22 cellular contexts compared by ENCODE assay signal in the genomic region with DNA sequence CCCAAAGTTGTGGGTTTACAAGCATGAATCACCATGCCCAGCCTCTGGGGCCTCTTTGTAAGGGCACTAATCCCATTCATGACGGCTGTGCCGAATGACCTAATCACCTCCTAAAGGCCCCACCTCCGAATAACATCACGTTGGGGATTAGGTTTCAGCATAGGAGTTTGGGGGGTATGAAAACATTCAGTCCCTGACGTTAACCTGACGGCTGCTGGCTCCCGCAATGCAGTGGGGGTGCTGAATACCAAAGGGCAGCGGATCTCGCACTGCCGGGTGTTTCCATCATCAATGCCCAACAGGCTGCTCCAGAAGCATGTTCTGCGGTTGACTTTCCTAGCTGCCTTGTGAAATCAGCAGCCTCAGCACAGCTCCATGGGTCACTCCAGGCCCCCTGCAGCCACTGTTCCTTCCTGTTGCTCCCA.
DNase-seq lines count a peak whose midpoint lies in the region; ATAC-seq and TF ChIP-seq lines count a peak whose summit lies in the region.
"Had no signal": no experiment of that assay in that cellular context is flagged by ENCODE, and none has a peak within 500 bp of the region (broad histone marks: within the 10 kb centered on the region; RNA-seq: fewer than 3 reads in every experiment).

No MANE protein-coding gene starts in this region.

- no peak overlapping the region for H3K9ac ChIP-seq in endodermal cell (ENCODE audit: extremely low read depth, low read length, poor library complexity, severe bottlenecking)

- H3K4me1 Mint-ChIP-seq in endodermal cell: no peaks in the 10 kb centered on the region
- H3K4me1 Mint-ChIP-seq: activated naive CD4-positive, alpha-beta T cell treated with anti-CD3 and anti-CD28 coated beads, Interleukin-2, amount 50 U/mL, for 24 hours; CD14-positive monocyte had no signal

- H3K27ac ChIP-seq in endodermal cell (ENCODE audit: low read depth, low read length): no peak overlapping the region
- no peak overlapping the region for H3K27ac ChIP-seq in substantia nigra (ENCODE audit: low read depth, low read length, poor library complexity, severe bottlenecking)
- H3K27ac ChIP-seq: right atrium auricular region, RWPE1 had no signal

- no peaks in the 10 kb centered on the region for H3K36me3 Mint-ChIP-seq in endodermal cell (ENCODE audit: low read depth)
- H3K36me3 Mint-ChIP-seq: activated naive CD4-positive, alpha-beta T cell treated with anti-CD3 and anti-CD28 coated beads, Interleukin-2, amount 50 U/mL, for 24 hours; CD14-positive monocyte had no signal

- peak; percentile 55 for DNase-seq in ELR (ENCODE audit: low read depth)
- peak; percentile 75 for DNase-seq in NCI-H82 (lab: John Stamatoyannopoulos, UW)
- DNase-seq in endodermal cell: peak; percentile 78
- peak; percentile 45 for DNase-seq in renal cortical epithelial cell (ENCODE audit: low read depth)
- no peak for DNase-seq in OCI-M1 (lab: John Stamatoyannopoulos, UW)
- no peak for DNase-seq in hepatic stellate cell (ENCODE audit: low spot score)
- no peak for DNase-seq in substantia nigra (lab: John Stamatoyannopoulos, UW)
- DNase-seq: GF-D8; hippocampal formation; Karpas-422; kidney; NCI-H2107; NCI-H510A; occipital lobe; stimulated activated CD8-positive, alpha-beta memory T cell treated with anti-CD3 and anti-CD28 coated beads, Interleukin-4, amount 100 ng/mL, for 48 hours had no signal

- no peaks in the 10 kb centered on the region for H3K27me3 Mint-ChIP-seq in endodermal cell (ENCODE audit: insufficient read depth)
- H3K27me3 Mint-ChIP-seq: activated naive CD4-positive, alpha-beta T cell treated with anti-CD3 and anti-CD28 coated beads, Interleukin-2, amount 50 U/mL, for 24 hours had no signal

- H3K36me3 ChIP-seq in endodermal cell (ENCODE audit: control insufficient read depth, insufficient read depth, low read length): no peaks in the 10 kb centered on the region
- H3K36me3 ChIP-seq: right atrium auricular region had no signal

- no peaks in the 10 kb centered on the region for H3K27me3 ChIP-seq in endodermal cell (ENCODE audit: control insufficient read depth, insufficient read depth, low read length, poor library complexity, severe bottlenecking)
- H3K27me3 ChIP-seq: right atrium auricular region had no signal

- no peak for TF ChIP-seq CTCF in endodermal cell (conservative IDR thresholded peaks at IDR 0.05)

- H3K9me3 Mint-ChIP-seq in endodermal cell: peaks cover 9% of the 10 kb centered on the region
- H3K9me3 Mint-ChIP-seq: activated T-helper 1 cell treated with anti-CD3 and anti-CD28 coated beads, Interleukin-12 subunit alpha, Interleukin-12 subunit beta, Interleukin-2, Interleukin-4 antibody, amounts not matched to agents 30 ng/mL and 10 ng/mL and 1 ng/mL, durations not matched to agents 14 hours and 24 hours and 36 hours had no signal

- no peaks in the 10 kb centered on the region for H3K4me1 ChIP-seq in endodermal cell (ENCODE audit: control insufficient read depth, insufficient read depth, low read length)
- H3K4me1 ChIP-seq: right atrium auricular region had no signal

- H3K27ac Mint-ChIP-seq in endodermal cell: no peak overlapping the region
- H3K27ac Mint-ChIP-seq: activated naive CD4-positive, alpha-beta T cell treated with anti-CD3 and anti-CD28 coated beads, Interleukin-2, amount 50 U/mL, for 24 hours; activated T-helper 1 cell treated with anti-CD3 and anti-CD28 coated beads, Interleukin-12 subunit alpha, Interleukin-12 subunit beta, Interleukin-2, Interleukin-4 antibody, amounts not matched to agents 30 ng/mL and 10 ng/mL and 1 ng/mL, durations not matched to agents 14 hours and 24 hours and 36 hours; CD14-positive monocyte had no signal

- ATAC-seq in HG03139 (IDR thresholded peaks at IDR 0.05; ENCODE audit: unreplicated experiment): no peak
- ATAC-seq: SK-N-SH treated with all-trans-retinoic acid at 6 μM for 48 hours had no signal

- no peak overlapping the region for H3K4me3 Mint-ChIP-seq in endodermal cell
- H3K4me3 Mint-ChIP-seq: activated naive CD4-positive, alpha-beta T cell treated with anti-CD3 and anti-CD28 coated beads, Interleukin-2, amount 50 U/mL, for 24 hours; activated T-helper 1 cell treated with anti-CD3 and anti-CD28 coated beads, Interleukin-12 subunit alpha, Interleukin-12 subunit beta, Interleukin-2, Interleukin-4 antibody, amounts not matched to agents 30 ng/mL and 10 ng/mL and 1 ng/mL, durations not matched to agents 14 hours and 24 hours and 36 hours; CD14-positive monocyte had no signal

- H3K4me3 ChIP-seq in endodermal cell (ENCODE audit: low read length): no peak overlapping the region
- H3K4me3 ChIP-seq: right atrium auricular region had no signal

- 70 to 73% methylated on average over 11 of the region's 11 CpGs for WGBS in endodermal cell (ENCODE audit: insufficient coverage in 1 of 2, insufficient read length in 1 of 2), 2 experiments

- H3K9me3 ChIP-seq in endodermal cell (ENCODE audit: control insufficient read depth, low read length): no peaks in the 10 kb centered on the region

Comparison
In these comparisons a context has a peak if more than half of its experiments do, and no peak if none do; other contexts are left out.
1. DNase-seq: peak in ELR (single experiment), NCI-H82 (single experiment), endodermal cell (single experiment) and renal cortical epithelial cell (single experiment); none in OCI-M1 (single experiment), hepatic stellate cell (single experiment) and substantia nigra (0 of 49).